24 cellular contexts compared by ENCODE assay signal in genomic region chr17:79515646-79516604, GRCh38.
DNase-seq lines count a peak whose midpoint lies in the region; ATAC-seq, FAIRE-seq and TF ChIP-seq lines count a peak whose summit lies in the region.
"Had no signal": no experiment of that assay in that cellular context is flagged by ENCODE, and none has a peak within 500 bp of the region (broad histone marks: within the 10 kb centered on the region; RNA-seq: fewer than 3 reads in every experiment).

No MANE protein-coding gene starts in this region.

- H2AK5ac ChIP-seq in IMR-90 (ENCODE audit: low read depth, low read length): no peak overlapping the region

- H3K27ac Mint-ChIP-seq in activated CD4-positive, alpha-beta T cell treated with anti-CD3 and anti-CD28 coated beads, Interleukin-2, amount 10 ng/mL, durations not matched to agents 24 days and 14 days: no peak overlapping the region
- no peak overlapping the region for H3K27ac Mint-ChIP-seq in activated CD4-positive, alpha-beta T cell treated with anti-CD3 and anti-CD28 coated beads for 36 hours
- H3K27ac Mint-ChIP-seq: activated B cell treated with CpG ODN at 0.5 μM for 24 hours, B cell had no signal

- no peak; the same call in 1 of the 2 replicates for ATAC-seq in IMR-90 (ENCODE audit: low read depth)
- ATAC-seq in activated CD4-positive, alpha-beta T cell treated with anti-CD3 and anti-CD28 coated beads for 36 hours: no peak
- ATAC-seq: gastroesophageal sphincter; stimulated activated naive CD8-positive, alpha-beta T cell treated with anti-CD3 and anti-CD28 coated beads, Interleukin-15, amount 100 ng/mL, for 72 hours had no signal

- H3K36me3 ChIP-seq in BLaER1 treated with 17β-estradiol and CSF1 and Interleukin-3, amounts not matched to agents 10 nM and 100 nM: no peaks in the 10 kb centered on the region; a peak in 2 of 22 replicates
- H3K36me3 ChIP-seq in IMR-90 (ENCODE audit: control insufficient read depth, insufficient read depth, low read length) (no peaks in the 10 kb centered on the region), bronchial epithelial cell (ENCODE audit: control insufficient read depth, insufficient read depth, low read length) (no peaks in the 10 kb centered on the region)
- H3K36me3 ChIP-seq: adrenal gland, gastroesophageal sphincter, tibial artery had no signal

- no peak overlapping the region for H3K23ac ChIP-seq in IMR-90 (ENCODE audit: low read depth, low read length)

- H4K20me1 ChIP-seq in BLaER1 treated with 17β-estradiol and CSF1 and Interleukin-3, amounts not matched to agents 10 nM and 100 nM: peaks cover 0 to 20% (median 0%) of the 10 kb centered on the region in 11 experiments; a peak in 3 of 22 replicates
- no peaks in the 10 kb centered on the region for H4K20me1 ChIP-seq in IMR-90 (ENCODE audit: insufficient read depth, low read length)

- intact Hi-C loops in IMR-90 (cut with micrococcal nuclease): no loop called here
- intact Hi-C loops in activated CD4-positive, alpha-beta T cell treated with anti-CD3 and anti-CD28 coated beads, Interleukin-2, amount 10 ng/mL, durations not matched to agents 24 days and 14 days (cut with micrococcal nuclease): no loop called here
- intact Hi-C loops in activated CD4-positive, alpha-beta T cell treated with anti-CD3 and anti-CD28 coated beads for 36 hours (cut with DNase I, micrococcal nuclease): no loop called here

- POLR2A ChIA-PET in IMR-90 (lab: Charles Lee; ENCODE audit: unreplicated experiment): no interaction called here
- POLR2A ChIA-PET in activated CD4-positive, alpha-beta T cell treated with anti-CD3 and anti-CD28 coated beads for 36 hours (lab: Charles Lee): no interaction called here

- H3K9me3 ChIP-seq in BLaER1 treated with 17β-estradiol and CSF1 and Interleukin-3, amounts not matched to agents 10 nM and 100 nM (replicated peaks in 1 of 11): peaks cover 26 to 32% (median 30%) of the 10 kb centered on the region in 11 experiments
- H3K9me3 ChIP-seq in IMR-90 (ENCODE audit: control insufficient read depth, insufficient read depth, low read length): peaks cover 23% of the 10 kb centered on the region
- H3K9me3 ChIP-seq: adrenal gland, Caco-2, gastroesophageal sphincter, tibial artery had no signal

- peaks cover 11 to 55% (median 49%) of the 10 kb centered on the region in 10 experiments for H3K4me1 ChIP-seq in BLaER1 treated with 17β-estradiol and CSF1 and Interleukin-3, amounts not matched to agents 10 nM and 100 nM
- H3K4me1 ChIP-seq in IMR-90 (ENCODE audit: control insufficient read depth, insufficient read depth, low read length): no peaks in the 10 kb centered on the region
- H3K4me1 ChIP-seq: adrenal gland, Caco-2, gastroesophageal sphincter, tibial artery had no signal

- TF ChIP-seq RAD21 in IMR-90 (IDR thresholded peaks at IDR 0.05; ENCODE audit: low read length): no peak

- no peak overlapping the region for H2BK120ac ChIP-seq in IMR-90 (ENCODE audit: low read depth, low read length)

- no peak overlapping the region for H2BK20ac ChIP-seq in IMR-90 (ENCODE audit: low read depth, low read length)

- no peak overlapping the region for H4K91ac ChIP-seq in IMR-90 (ENCODE audit: insufficient read depth, low read depth, low read length)

- H3K27me3 Mint-ChIP-seq in activated CD4-positive, alpha-beta T cell treated with anti-CD3 and anti-CD28 coated beads, Interleukin-2, amount 10 ng/mL, durations not matched to agents 24 days and 14 days: no peaks in the 10 kb centered on the region
- peaks cover 11% of the 10 kb centered on the region for H3K27me3 Mint-ChIP-seq in activated CD4-positive, alpha-beta T cell treated with anti-CD3 and anti-CD28 coated beads for 36 hours

- H3K18ac ChIP-seq in IMR-90 (ENCODE audit: low read depth, low read length): no peak overlapping the region

- TF ChIP-seq POLR2A in IMR-90 (IDR thresholded peaks at IDR 0.05; ENCODE audit: low read depth, low read length): no peak

- peak; percentile 36 for FAIRE-seq in bronchial epithelial cell (lab: Jason Lieb, UNC)
- FAIRE-seq: GM19239, HTR-8/SVneo had no signal

- DNase-seq in IMR-90: peak; percentile 10
- no peak for DNase-seq in bronchial epithelial cell (ENCODE audit: low read depth)
- peak; percentile 31 for DNase-seq in myocyte (ENCODE audit: low read depth)
- DNase-seq in HK-2 (ENCODE audit: unreplicated experiment): no peak
- DNase-seq in activated CD4-positive, alpha-beta T cell treated with anti-CD3 and anti-CD28 coated beads, Interleukin-2, amount 10 ng/mL, durations not matched to agents 24 days and 14 days: no peak
- DNase-seq in MV-4-11 (lab: John Stamatoyannopoulos, UW): no peak
- no peak for DNase-seq in activated CD4-positive, alpha-beta T cell treated with anti-CD3 and anti-CD28 coated beads for 36 hours
- DNase-seq: activated B cell treated with CpG ODN at 0.5 μM for 24 hours; activated gamma-delta T cell treated with Interleukin-2 at 50 U/mL for 16 hours; activated T-cell treated with anti-CD3 and anti-CD28 coated beads, Interleukin-2, amount 50 U/mL, for 1 hour; adrenal gland; Caco-2; islet precursor cell; NCI-H2107; nucleus accumbens; retina; stimulated activated CD4-positive, alpha-beta T cell treated with anti-CD3 and anti-CD28 coated beads, Interleukin-12 subunit alpha, Interleukin-12 subunit beta, amount 100 ng/mL, for 4 hours; stimulated activated naive CD8-positive, alpha-beta T cell treated with anti-CD3 and anti-CD28 coated beads, Interleukin-15, amount 100 ng/mL, for 72 hours; tibial artery had no signal

- H3K4me3 ChIP-seq in BLaER1 treated with 17β-estradiol and CSF1 and Interleukin-3, amounts not matched to agents 10 nM and 100 nM: no peak overlapping the region
- no peak overlapping the region for H3K4me3 ChIP-seq in IMR-90 (ENCODE audit: insufficient read depth, low read depth, low read length)
- H3K4me3 ChIP-seq in bronchial epithelial cell (ENCODE audit: low read depth, low read length): no peak overlapping the region
- H3K4me3 ChIP-seq: adrenal gland, gastroesophageal sphincter, tibial artery had no signal

- H3K27me3 ChIP-seq in BLaER1 treated with 17β-estradiol and CSF1 and Interleukin-3, amounts not matched to agents 10 nM and 100 nM: peaks cover 0 to 16% (median 10%) of the 10 kb centered on the region in 11 experiments; a peak in 8 of 22 replicates
- H3K27me3 ChIP-seq in IMR-90 (ENCODE audit: control insufficient read depth, insufficient read depth, low read length): peaks cover 4% of the 10 kb centered on the region; the same call in 1 of the 2 replicates
- no peaks in the 10 kb centered on the region for H3K27me3 ChIP-seq in bronchial epithelial cell (ENCODE audit: control insufficient read depth, insufficient read depth, low read length)

- no peaks in the 10 kb centered on the region for H3K36me3 Mint-ChIP-seq in activated CD4-positive, alpha-beta T cell treated with anti-CD3 and anti-CD28 coated beads, Interleukin-2, amount 10 ng/mL, durations not matched to agents 24 days and 14 days (ENCODE audit: low read depth)
- no peaks in the 10 kb centered on the region for H3K36me3 Mint-ChIP-seq in activated CD4-positive, alpha-beta T cell treated with anti-CD3 and anti-CD28 coated beads for 36 hours (ENCODE audit: low read depth)

- no peak overlapping the region for H3K4me3 Mint-ChIP-seq in activated CD4-positive, alpha-beta T cell treated with anti-CD3 and anti-CD28 coated beads, Interleukin-2, amount 10 ng/mL, durations not matched to agents 24 days and 14 days
- no peak overlapping the region for H3K4me3 Mint-ChIP-seq in activated CD4-positive, alpha-beta T cell treated with anti-CD3 and anti-CD28 coated beads for 36 hours
- H3K4me3 Mint-ChIP-seq: activated B cell treated with CpG ODN at 0.5 μM for 24 hours; B cell; stimulated activated naive CD8-positive, alpha-beta T cell treated with anti-CD3 and anti-CD28 coated beads, Interleukin-15, amount 100 ng/mL, for 72 hours had no signal

- TF ChIP-seq CTCF in IMR-90 (conservative IDR thresholded peaks at IDR 0.05; ENCODE audit: low read depth, low read length): no peak
- TF ChIP-seq CTCF in bronchial epithelial cell (IDR thresholded peaks at IDR 0.05; ENCODE audit: insufficient read depth, low read length, severe bottlenecking): no peak

- H3K56ac ChIP-seq in IMR-90 (ENCODE audit: extremely low read depth, insufficient read depth, low read length): no peak overlapping the region

- H3K79me1 ChIP-seq in IMR-90 (ENCODE audit: low read depth in 1 of 2, low read length in 2 of 2): no peaks in the 10 kb centered on the region

- no peak overlapping the region for H3K4ac ChIP-seq in IMR-90 (ENCODE audit: low read depth, low read length)

- H3K14ac ChIP-seq in IMR-90 (replicated peaks; ENCODE audit: low read depth, low read length): no peak overlapping the region

- 47% methylated on average over 6 of the region's 21 CpGs; no CpG with 5 or more reads in 1 of the 2 experiments for WGBS in IMR-90 (ENCODE audit: extremely low coverage in 2 of 2, insufficient read length in 1 of 2), 2 experiments

- CTCF ChIA-PET in IMR-90 (lab: Yijun Ruan, JAX): no interaction called here
- CTCF ChIA-PET in activated CD4-positive, alpha-beta T cell treated with anti-CD3 and anti-CD28 coated beads for 36 hours (lab: Charles Lee): no interaction called here

- H3K9ac ChIP-seq in BLaER1 treated with 17β-estradiol and CSF1 and Interleukin-3, amounts not matched to agents 10 nM and 100 nM: peak overlapping the region in 3 of 11 experiments; percentile 11 to 39 (median 33); a peak in 4 of 22 replicates
- H3K9ac ChIP-seq in IMR-90 (ENCODE audit: low read depth, low read length): no peak overlapping the region

- peak overlapping the region in 1 of 11 experiments; percentile 22; a peak in 2 of 22 replicates for H3K27ac ChIP-seq in BLaER1 treated with 17β-estradiol and CSF1 and Interleukin-3, amounts not matched to agents 10 nM and 100 nM
- no peak overlapping the region for H3K27ac ChIP-seq in IMR-90 (ENCODE audit: insufficient read depth, low read length)
- H3K27ac ChIP-seq: adrenal gland, gastroesophageal sphincter, tibial artery had no signal

- in situ Hi-C loops in IMR-90 (cut with MboI; ENCODE audit: low sequenced_read_pairs): no loop called here

- H3K9me3 Mint-ChIP-seq in activated CD4-positive, alpha-beta T cell treated with anti-CD3 and anti-CD28 coated beads, Interleukin-2, amount 10 ng/mL, durations not matched to agents 24 days and 14 days: peaks cover 4% of the 10 kb centered on the region
- H3K9me3 Mint-ChIP-seq in activated CD4-positive, alpha-beta T cell treated with anti-CD3 and anti-CD28 coated beads for 36 hours (ENCODE audit: low read depth): peaks cover 2% of the 10 kb centered on the region
- H3K9me3 Mint-ChIP-seq: activated B cell treated with CpG ODN at 0.5 μM for 24 hours had no signal

- H2BK15ac ChIP-seq in IMR-90 (ENCODE audit: low read depth, low read length): no peak overlapping the region

- H3K4me1 Mint-ChIP-seq in activated CD4-positive, alpha-beta T cell treated with anti-CD3 and anti-CD28 coated beads, Interleukin-2, amount 10 ng/mL, durations not matched to agents 24 days and 14 days: no peaks in the 10 kb centered on the region
- no peaks in the 10 kb centered on the region for H3K4me1 Mint-ChIP-seq in activated CD4-positive, alpha-beta T cell treated with anti-CD3 and anti-CD28 coated beads for 36 hours
- H3K4me1 Mint-ChIP-seq: activated B cell treated with CpG ODN at 0.5 μM for 24 hours; B cell; stimulated activated naive CD8-positive, alpha-beta T cell treated with anti-CD3 and anti-CD28 coated beads, Interleukin-15, amount 100 ng/mL, for 72 hours had no signal

- no TSS peak for BruUV-seq in IMR-90 (replicated peaks; lab: Mats Ljungman, UMichigan)

- H2AFZ ChIP-seq in IMR-90 (replicated peaks; ENCODE audit: low read length, poor library complexity): no peak overlapping the region

- no peaks in the 10 kb centered on the region for H3K9me1 ChIP-seq in IMR-90 (ENCODE audit: insufficient read depth, low read length)

- peak overlapping the region in 8 of 11 experiments; percentile 47 to 82 (median 64); a peak in 15 of 22 replicates for H3K4me2 ChIP-seq in BLaER1 treated with 17β-estradiol and CSF1 and Interleukin-3, amounts not matched to agents 10 nM and 100 nM
- H3K4me2 ChIP-seq in IMR-90 (ENCODE audit: low read depth, low read length): no peak overlapping the region

- dilution Hi-C loops in IMR-90 (cut with HindIII; ENCODE audit: low sequenced_read_pairs, unreplicated experiment): no loop called here

- H4K8ac ChIP-seq in IMR-90 (ENCODE audit: low read depth in 2 of 2, low read length in 2 of 2): no peak overlapping the region

- peak overlapping the region; percentile 35 for H2AK9ac ChIP-seq in IMR-90 (replicated peaks; ENCODE audit: low read depth, low read length, poor library complexity)

- no peak overlapping the region for H4K5ac ChIP-seq in IMR-90 (ENCODE audit: low read depth, low read length)

- H2BK5ac ChIP-seq in IMR-90 (ENCODE audit: low read depth, low read length, poor library complexity, severe bottlenecking): no peak overlapping the region

Comparison
In these comparisons a context has a peak if more than half of its experiments do, and no peak if none do; other contexts are left out.
1. DNase-seq: peak in IMR-90 (single experiment) and myocyte (single experiment); none in bronchial epithelial cell (single experiment), HK-2 (single experiment), activated CD4-positive, alpha-beta T cell treated with anti-CD3 and anti-CD28 coated beads, Interleukin-2, amount 10 ng/mL, durations not matched to agents 24 days and 14 days (single experiment), MV-4-11 (single experiment) and activated CD4-positive, alpha-beta T cell treated with anti-CD3 and anti-CD28 coated beads for 36 hours (single experiment).